In the genomic region with DNA sequence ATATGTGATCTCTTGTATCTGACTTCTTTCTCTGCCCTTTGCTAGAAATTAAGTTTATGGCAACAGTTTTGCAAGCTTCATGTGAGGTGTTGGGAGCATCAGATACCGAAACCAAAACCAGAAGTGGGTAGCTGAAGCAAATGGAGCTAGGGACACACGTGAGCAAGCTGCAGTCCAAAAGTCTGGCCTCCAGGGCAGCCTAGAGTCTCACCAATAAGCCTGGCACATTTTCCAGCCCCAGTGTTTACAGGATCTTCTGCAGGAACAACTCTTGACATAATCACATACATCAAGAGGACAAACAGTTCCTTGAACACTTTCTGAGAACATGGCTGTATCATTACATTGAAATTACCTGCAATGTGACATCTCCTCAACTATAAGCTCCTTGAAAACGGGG, we compare ENCODE assay signal across 19 cellular contexts.
A peak's percentile ranks its signal among the peaks of the same experiment; 100 is the strongest.
DNase-seq lines count a peak whose midpoint lies in the region; ATAC-seq and TF ChIP-seq lines count a peak whose summit lies in the region.
"Had no signal": no experiment of that assay in that cellular context is flagged by ENCODE, and none has a peak within 500 bp of the region (broad histone marks: within the 10 kb centered on the region; RNA-seq: fewer than 3 reads in every experiment).

No MANE protein-coding gene starts in this region.

- peak overlapping the region; percentile 15 for H3K4me3 Mint-ChIP-seq in memory B cell
- no peak overlapping the region for H3K4me3 Mint-ChIP-seq in stimulated activated memory B cell treated with anti-CD40 and anti-IgM and Interleukin-4, amounts not matched to agents 10 μg/mL and 1 μg/mL and 100 μg/mL, for 72 hours
- H3K4me3 Mint-ChIP-seq: activated CD8-positive, alpha-beta T cell treated with anti-CD3 and anti-CD28 coated beads, Interleukin-2, amount 10 ng/mL, durations not matched to agents 7 days and 5 days; activated T-helper 1 cell treated with anti-CD3 and anti-CD28 coated beads, Interleukin-12 subunit alpha, Interleukin-12 subunit beta, Interleukin-2, Interleukin-4 antibody, amounts not matched to agents 30 ng/mL and 10 ng/mL and 1 ng/mL, durations not matched to agents 14 hours and 24 hours and 36 hours; stimulated activated naive CD8-positive, alpha-beta T cell treated with anti-CD3 and anti-CD28 coated beads, Interleukin-15, amount 100 ng/mL, for 72 hours had no signal

- peaks cover 11% of the 10 kb centered on the region for H3K4me1 Mint-ChIP-seq in memory B cell
- peaks cover 16% of the 10 kb centered on the region for H3K4me1 Mint-ChIP-seq in stimulated activated memory B cell treated with anti-CD40 and anti-IgM and Interleukin-4, amounts not matched to agents 10 μg/mL and 1 μg/mL and 100 μg/mL, for 72 hours
- H3K4me1 Mint-ChIP-seq: stimulated activated naive CD8-positive, alpha-beta T cell treated with anti-CD3 and anti-CD28 coated beads, Interleukin-15, amount 100 ng/mL, for 72 hours had no signal

- no peak for TF ChIP-seq CTCF in GM12864 (IDR thresholded peaks at IDR 0.05; ENCODE audit: low read depth, low read length, missing control alignments)

- H3K27ac Mint-ChIP-seq in memory B cell: peak overlapping the region; percentile 38
- H3K27ac Mint-ChIP-seq in stimulated activated memory B cell treated with anti-CD40 and anti-IgM and Interleukin-4, amounts not matched to agents 10 μg/mL and 1 μg/mL and 100 μg/mL, for 72 hours: no peak overlapping the region
- H3K27ac Mint-ChIP-seq: activated CD8-positive, alpha-beta T cell treated with anti-CD3 and anti-CD28 coated beads, Interleukin-2, amount 10 ng/mL, durations not matched to agents 7 days and 5 days; activated T-helper 1 cell treated with anti-CD3 and anti-CD28 coated beads, Interleukin-12 subunit alpha, Interleukin-12 subunit beta, Interleukin-2, Interleukin-4 antibody, amounts not matched to agents 30 ng/mL and 10 ng/mL and 1 ng/mL, durations not matched to agents 14 hours and 24 hours and 36 hours had no signal

- H3K9me3 Mint-ChIP-seq in memory B cell: peaks cover 7% of the 10 kb centered on the region
- H3K9me3 Mint-ChIP-seq in stimulated activated memory B cell treated with anti-CD40 and anti-IgM and Interleukin-4, amounts not matched to agents 10 μg/mL and 1 μg/mL and 100 μg/mL, for 72 hours: peaks cover 10% of the 10 kb centered on the region

- H3K27me3 Mint-ChIP-seq in memory B cell: no peaks in the 10 kb centered on the region
- no peaks in the 10 kb centered on the region for H3K27me3 Mint-ChIP-seq in stimulated activated memory B cell treated with anti-CD40 and anti-IgM and Interleukin-4, amounts not matched to agents 10 μg/mL and 1 μg/mL and 100 μg/mL, for 72 hours
- H3K27me3 Mint-ChIP-seq: stimulated activated naive CD8-positive, alpha-beta T cell treated with anti-CD3 and anti-CD28 coated beads, Interleukin-15, amount 100 ng/mL, for 72 hours had no signal

- peak; percentile 76 for ATAC-seq in GM19452 (IDR thresholded peaks at IDR 0.05; ENCODE audit: unreplicated experiment)
- ATAC-seq in HG03565 (IDR thresholded peaks at IDR 0.05; ENCODE audit: unreplicated experiment): peak; percentile 53
- ATAC-seq in memory B cell (ENCODE audit: low read depth): peak; percentile 62
- ATAC-seq in GM21381 (IDR thresholded peaks at IDR 0.05; ENCODE audit: unreplicated experiment): no peak
- ATAC-seq in HG03025 (IDR thresholded peaks at IDR 0.05; ENCODE audit: low FRiP score, unreplicated experiment): no peak
- ATAC-seq in stimulated activated memory B cell treated with anti-CD40 and anti-IgM and Interleukin-4, amounts not matched to agents 10 μg/mL and 1 μg/mL and 100 μg/mL, for 72 hours: no peak
- ATAC-seq: activated CD8-positive, alpha-beta T cell treated with anti-CD3 and anti-CD28 coated beads, Interleukin-2, amount 10 ng/mL, durations not matched to agents 7 days and 5 days; Panc1; stimulated activated naive CD8-positive, alpha-beta T cell treated with anti-CD3 and anti-CD28 coated beads, Interleukin-15, amount 100 ng/mL, for 72 hours had no signal

- peaks cover 5% of the 10 kb centered on the region for H3K36me3 Mint-ChIP-seq in memory B cell
- H3K36me3 Mint-ChIP-seq in stimulated activated memory B cell treated with anti-CD40 and anti-IgM and Interleukin-4, amounts not matched to agents 10 μg/mL and 1 μg/mL and 100 μg/mL, for 72 hours: peaks cover 11% of the 10 kb centered on the region

- DNase-seq in GM12864 (ENCODE audit: low read depth) (peak; percentile 49), memory B cell (ENCODE audit: low spot score in 2 of 2) (no peak)
- no peak for DNase-seq in stimulated activated CD4-positive, alpha-beta T cell treated with anti-CD3 and anti-CD28 coated beads, Interleukin-12 subunit alpha, Interleukin-12 subunit beta, amount 100 ng/mL, for 4 hours
- DNase-seq: activated CD8-positive, alpha-beta T cell treated with anti-CD3 and anti-CD28 coated beads, Interleukin-2, amount 10 ng/mL, durations not matched to agents 7 days and 5 days; Caco-2; effector CD4-positive, alpha-beta T cell; hippocampal formation; kidney glomerular epithelial cell; MG63; NCI-H1930; stimulated activated naive CD8-positive, alpha-beta T cell treated with anti-CD3 and anti-CD28 coated beads, Interleukin-15, amount 100 ng/mL, for 72 hours had no signal

- no peak overlapping the region for H3K4me3 ChIP-seq in GM12864 (ENCODE audit: low read depth, low read length)
- H3K4me3 ChIP-seq: cardiac muscle cell, MG63 had no signal

Comparison
In these comparisons a context has a peak if more than half of its experiments do, and no peak if none do; other contexts are left out.
1. ATAC-seq: peak in GM19452 (single experiment), HG03565 (single experiment) and memory B cell (single experiment); none in GM21381 (single experiment), HG03025 (single experiment) and stimulated activated memory B cell treated with anti-CD40 and anti-IgM and Interleukin-4, amounts not matched to agents 10 μg/mL and 1 μg/mL and 100 μg/mL, for 72 hours (single experiment).